28 cellular contexts compared by ENCODE assay signal in genomic region chr10:48400850-48401220, GRCh38.
DNase-seq lines count a peak whose midpoint lies in the region; ATAC-seq, FAIRE-seq and TF ChIP-seq lines count a peak whose summit lies in the region.
"Had no signal": no experiment of that assay in that cellular context is flagged by ENCODE, and none has a peak within 500 bp of the region (broad histone marks: within the 10 kb centered on the region; RNA-seq: fewer than 3 reads in every experiment).

No MANE protein-coding gene starts in this region.

- H3K9me3 Mint-ChIP-seq in endodermal cell = no peaks in the 10 kb centered on the region
- H3K9me3 Mint-ChIP-seq in natural killer cell treated with Interleukin-12 subunit alpha and Interleukin-12 subunit beta and Interleukin-15 and Interleukin-18, amount 100 ng/mL, for 72 hours = no peaks in the 10 kb centered on the region
- H3K9me3 Mint-ChIP-seq: activated naive CD4-positive, alpha-beta T cell treated with anti-CD3 and anti-CD28 coated beads for 36 hours; CD8-positive, alpha-beta memory T cell; IgD-negative memory B cell; memory B cell; stimulated activated naive CD8-positive, alpha-beta T cell treated with anti-CD3 and anti-CD28 coated beads, Interleukin-15, amount 100 ng/mL, for 72 hours; T-helper 2 cell treated with Interferon-gamma antibody and Interleukin-4, amounts not matched to agents 5 μg/mL and 100 μg/mL, for 36 hours had no signal

- H3K36me3 Mint-ChIP-seq in endodermal cell (ENCODE audit: low read depth) = peaks cover 5% of the 10 kb centered on the region
- no peaks in the 10 kb centered on the region for H3K36me3 Mint-ChIP-seq in natural killer cell treated with Interleukin-12 subunit alpha and Interleukin-12 subunit beta and Interleukin-15 and Interleukin-18, amount 100 ng/mL, for 72 hours
- H3K36me3 Mint-ChIP-seq: IgD-negative memory B cell had no signal

- FAIRE-seq in GM12892 (lab: Jason Lieb, UNC) = no peak

- H3K9ac ChIP-seq in endodermal cell (ENCODE audit: extremely low read depth, low read length, poor library complexity, severe bottlenecking) (no peak overlapping the region), parathyroid adenoma (no peak overlapping the region)

- no CpG with 5 or more reads among the region's 1 CpG for whole genome bisulfite sequencing in endodermal cell (ENCODE audit: insufficient coverage in 1 of 2, insufficient read length in 1 of 2), 2 experiments

- H3K27ac Mint-ChIP-seq in endodermal cell = no peak overlapping the region
- H3K27ac Mint-ChIP-seq in natural killer cell treated with Interleukin-12 subunit alpha and Interleukin-12 subunit beta and Interleukin-15 and Interleukin-18, amount 100 ng/mL, for 72 hours = no peak overlapping the region
- H3K27ac Mint-ChIP-seq: activated naive CD4-positive, alpha-beta T cell treated with anti-CD3 and anti-CD28 coated beads for 36 hours; memory B cell; stimulated activated naive CD8-positive, alpha-beta T cell treated with anti-CD3 and anti-CD28 coated beads, Interleukin-15, amount 100 ng/mL, for 72 hours; T-helper 2 cell treated with Interferon-gamma antibody and Interleukin-4, amounts not matched to agents 5 μg/mL and 100 μg/mL, for 36 hours had no signal

- H3K4me3 Mint-ChIP-seq in endodermal cell = no peak overlapping the region
- no peak overlapping the region for H3K4me3 Mint-ChIP-seq in natural killer cell treated with Interleukin-12 subunit alpha and Interleukin-12 subunit beta and Interleukin-15 and Interleukin-18, amount 100 ng/mL, for 72 hours
- H3K4me3 Mint-ChIP-seq: activated naive CD4-positive, alpha-beta T cell treated with anti-CD3 and anti-CD28 coated beads for 36 hours; CD8-positive, alpha-beta memory T cell; memory B cell; stimulated activated naive CD8-positive, alpha-beta T cell treated with anti-CD3 and anti-CD28 coated beads, Interleukin-15, amount 100 ng/mL, for 72 hours; T-helper 2 cell treated with Interferon-gamma antibody and Interleukin-4, amounts not matched to agents 5 μg/mL and 100 μg/mL, for 36 hours had no signal

- H3K79me2 ChIP-seq in parathyroid adenoma = peaks cover 17% of the 10 kb centered on the region

- DNase-seq in G401 (ENCODE audit: low spot score) (peak; percentile 34), endodermal cell (no peak), GM12892 (ENCODE audit: insufficient read length) (no peak)
- DNase-seq in natural killer cell treated with Interleukin-12 subunit alpha and Interleukin-12 subunit beta and Interleukin-15 and Interleukin-18, amount 100 ng/mL, for 72 hours (ENCODE audit: low spot score) = no peak
- DNase-seq: activated CD4-positive, alpha-beta T cell treated with anti-CD3 and anti-CD28 coated beads, Interleukin-2, amount 50 U/mL, for 1 hour; activated naive CD4-positive, alpha-beta T cell treated with anti-CD3 and anti-CD28 coated beads for 36 hours; BE2C; brain microvascular endothelial cell; CD8-positive, alpha-beta memory T cell; DMS153; erythroblast; heart right ventricle; left colon; NCI-H1105; NCI-H187 treated with DMSO at 0.1 percent for 48 hours; NCI-H524 treated with DMSO at 0.1 percent for 48 hours; NK-92 treated with Interleukin-12 subunit alpha and Interleukin-12 subunit beta, amount 100 ng/mL, for 24 hours; stimulated activated naive CD8-positive, alpha-beta T cell treated with anti-CD3 and anti-CD28 coated beads, Interleukin-15, amount 100 ng/mL, for 72 hours; tibial artery; WERI-Rb-1 had no signal

- TF ChIP-seq CTCF in endodermal cell (conservative IDR thresholded peaks at IDR 0.05) = no peak
- no peak for TF ChIP-seq CTCF in parathyroid adenoma (IDR thresholded peaks at IDR 0.05)

- H3K4me2 ChIP-seq in parathyroid adenoma (ENCODE audit: low read length) = no peak overlapping the region

- no peaks in the 10 kb centered on the region for H3K9me3 ChIP-seq in endodermal cell (ENCODE audit: control insufficient read depth, low read length)
- H3K9me3 ChIP-seq in parathyroid adenoma (ENCODE audit: control insufficient read depth, low read length) = no peaks in the 10 kb centered on the region
- H3K9me3 ChIP-seq: BE2C, heart right ventricle, tibial artery had no signal

- peak; percentile 61 for ATAC-seq in HG02610 (IDR thresholded peaks at IDR 0.05; ENCODE audit: unreplicated experiment)
- ATAC-seq in GM21529 (IDR thresholded peaks at IDR 0.05; ENCODE audit: unreplicated experiment) = no peak
- no peak for ATAC-seq in natural killer cell treated with Interleukin-12 subunit alpha and Interleukin-12 subunit beta and Interleukin-15 and Interleukin-18, amount 100 ng/mL, for 72 hours
- ATAC-seq: heart right ventricle; left colon; Right ventricle myocardium inferior; stimulated activated naive CD8-positive, alpha-beta T cell treated with anti-CD3 and anti-CD28 coated beads, Interleukin-15, amount 100 ng/mL, for 72 hours had no signal

- no peaks in the 10 kb centered on the region for H3K27me3 ChIP-seq in endodermal cell (ENCODE audit: control insufficient read depth, insufficient read depth, low read length, poor library complexity, severe bottlenecking)
- H3K27me3 ChIP-seq in parathyroid adenoma (ENCODE audit: control insufficient read depth, insufficient read depth, low read length) = no peaks in the 10 kb centered on the region
- H3K27me3 ChIP-seq: BE2C, brain microvascular endothelial cell, heart right ventricle, tibial artery had no signal

- no peak overlapping the region for H3K27ac ChIP-seq in endodermal cell (ENCODE audit: low read depth, low read length)
- peak overlapping the region; percentile 97 for H3K27ac ChIP-seq in parathyroid adenoma
- H3K27ac ChIP-seq: brain microvascular endothelial cell, heart right ventricle, tibial artery, WERI-Rb-1 had no signal

- in situ Hi-C loops in G401 (cut with HindIII; ENCODE audit: low sequenced_read_pairs) = no loop called here

- H3K27me3 Mint-ChIP-seq in endodermal cell (ENCODE audit: insufficient read depth) = no peaks in the 10 kb centered on the region
- H3K27me3 Mint-ChIP-seq in natural killer cell treated with Interleukin-12 subunit alpha and Interleukin-12 subunit beta and Interleukin-15 and Interleukin-18, amount 100 ng/mL, for 72 hours = no peaks in the 10 kb centered on the region
- H3K27me3 Mint-ChIP-seq: CD8-positive, alpha-beta memory T cell; IgD-negative memory B cell; memory B cell; stimulated activated naive CD8-positive, alpha-beta T cell treated with anti-CD3 and anti-CD28 coated beads, Interleukin-15, amount 100 ng/mL, for 72 hours had no signal

- peaks cover 40% of the 10 kb centered on the region for H3K4me1 Mint-ChIP-seq in endodermal cell
- H3K4me1 Mint-ChIP-seq in natural killer cell treated with Interleukin-12 subunit alpha and Interleukin-12 subunit beta and Interleukin-15 and Interleukin-18, amount 100 ng/mL, for 72 hours (ENCODE audit: low read depth in 2 of 2) = peaks cover 10 to 30% of the 10 kb centered on the region in 2 donors

- H3K4me3 ChIP-seq in endodermal cell (ENCODE audit: low read length) = peak overlapping the region; percentile 61
- no peak overlapping the region for H3K4me3 ChIP-seq in parathyroid adenoma (ENCODE audit: low read depth, low read length)
- H3K4me3 ChIP-seq: heart right ventricle, skin epidermis, tibial artery had no signal

- TF ChIP-seq POLR2A in GM12892 (IDR thresholded peaks at IDR 0.05; ENCODE audit: low read depth, low read length) = no peak

- H3K4me1 ChIP-seq in endodermal cell (ENCODE audit: control insufficient read depth, insufficient read depth, low read length) (peaks cover 31% of the 10 kb centered on the region), parathyroid adenoma (peaks cover 36% of the 10 kb centered on the region)
- H3K4me1 ChIP-seq: BE2C had no signal

- no peak overlapping the region for H2AFZ ChIP-seq in parathyroid adenoma

- H3K36me3 ChIP-seq in endodermal cell (ENCODE audit: control insufficient read depth, insufficient read depth, low read length) (no peaks in the 10 kb centered on the region), parathyroid adenoma (ENCODE audit: control insufficient read depth, insufficient read depth, low read length) (no peaks in the 10 kb centered on the region)
- H3K36me3 ChIP-seq: BE2C, brain microvascular endothelial cell, tibial artery had no signal
